In genomic region chr10:81215498-81215897, GRCh38 we compare ENCODE assay signal across 12 cellular contexts.
"Had no signal": no experiment of that assay in that cellular context is flagged by ENCODE, and none has a peak within 500 bp of the region (broad histone marks: within the 10 kb centered on the region; RNA-seq: fewer than 3 reads in every experiment).

No MANE protein-coding gene starts in this region.

- ATAC-seq: esophagus mucosa, T-helper 17 cell had no signal

- H3K9me3 ChIP-seq: adrenal gland, tibial nerve had no signal

- H3K4me1 ChIP-seq: adrenal gland, tibial nerve had no signal

- H3K36me3 ChIP-seq: adrenal gland, tibial nerve had no signal

- DNase-seq: activated CD4-positive, alpha-beta T cell treated with anti-CD3 and anti-CD28 coated beads, Interleukin-2, amount 50 U/mL, for 1 hour; activated CD4-positive, CD25-positive, alpha-beta regulatory T cell; activated naive CD4-positive, alpha-beta T cell treated with anti-CD3 and anti-CD28 coated beads, Interleukin-2, amount 10 ng/mL, durations not matched to agents 7 days and 5 days; adrenal gland; dorsolateral prefrontal cortex; foreskin fibroblast; glutamatergic neuron; mesendoderm; T-helper 17 cell had no signal

- H3K4me3 ChIP-seq: adrenal gland, dorsolateral prefrontal cortex, skin epidermis, tibial nerve had no signal

- H3K27me3 ChIP-seq: adrenal gland, dorsolateral prefrontal cortex, tibial nerve had no signal

- H3K27ac ChIP-seq: adrenal gland, dorsolateral prefrontal cortex, skin epidermis, tibial nerve had no signal
